ENCODE assay signal across 1 cellular context in genomic region chr12:28021704-28022103, GRCh38.
TF ChIP-seq lines count a peak whose summit lies in the region.

No MANE protein-coding gene starts in this region.

TF ChIP-seq in HepG2, 621 proteins besides CTCF, POLR2A, EP300 and RAD21 (continued from another document and continues in another):
- TF ChIP-seq ZBTB49 (CRISPR knock-in tag; IDR thresholded peaks at IDR 0.05; ENCODE audit: borderline replicate concordance) (no peak), FOXO1 (CRISPR knock-in tag; IDR thresholded peaks at IDR 0.05) (peak; percentile 68; the same call in 1 of the 2 replicates), DNMT1 (CRISPR knock-in tag; IDR thresholded peaks at IDR 0.05) (no peak), ZBTB34 (CRISPR knock-in tag; IDR thresholded peaks at IDR 0.05) (no peak), SYNCRIP (IDR thresholded peaks at IDR 0.05; ENCODE audit: insufficient read depth, low read depth, low read length) (no peak), SRSF1 (optimal IDR thresholded peaks at IDR 0.05; ENCODE audit: low read depth, low read length) (no peak), TSC22D2 (CRISPR knock-in tag; IDR thresholded peaks at IDR 0.05; ENCODE audit: borderline replicate concordance) (no peak), MAX (IDR thresholded peaks at IDR 0.05) (no peak), ZBTB46 (CRISPR knock-in tag; IDR thresholded peaks at IDR 0.05; ENCODE audit: borderline replicate concordance) (no peak), NKX3-1 (CRISPR knock-in tag; IDR thresholded peaks at IDR 0.05) (no peak), PRMT3 (CRISPR knock-in tag; IDR thresholded peaks at IDR 0.05; ENCODE audit: borderline replicate concordance, low read depth) (no peak), ZBTB4 (CRISPR knock-in tag; IDR thresholded peaks at IDR 0.05; ENCODE audit: borderline replicate concordance) (no peak), ZNF609 (CRISPR knock-in tag; IDR thresholded peaks at IDR 0.05; ENCODE audit: borderline replicate concordance) (no peak), ZNF180 (CRISPR knock-in tag; IDR thresholded peaks at IDR 0.05; ENCODE audit: borderline replicate concordance, low read depth) (no peak), RXRA (CRISPR knock-in tag; IDR thresholded peaks at IDR 0.05) (no peak), ZNF460 (CRISPR knock-in tag; IDR thresholded peaks at IDR 0.05; ENCODE audit: borderline replicate concordance) (no peak), ZNF224 (CRISPR knock-in tag; IDR thresholded peaks at IDR 0.05) (no peak), ZNF136 (CRISPR knock-in tag; IDR thresholded peaks at IDR 0.05; ENCODE audit: low read depth) (no peak), ZKSCAN5 (CRISPR knock-in tag; IDR thresholded peaks at IDR 0.05) (no peak), RBAK (CRISPR knock-in tag; IDR thresholded peaks at IDR 0.05) (no peak), MIER2 (CRISPR knock-in tag; IDR thresholded peaks at IDR 0.05) (no peak), ETS1 (CRISPR knock-in tag; IDR thresholded peaks at IDR 0.05) (no peak), HDAC1 (CRISPR knock-in tag; IDR thresholded peaks at IDR 0.05) (peak; percentile 41; the same call in 1 of the 2 replicates), SMARCE1 (IDR thresholded peaks at IDR 0.05; ENCODE audit: borderline replicate concordance) (peak; percentile 66; the same call in 1 of the 2 replicates), MBD4 (IDR thresholded peaks at IDR 0.05; ENCODE audit: borderline replicate concordance, low read length) (peak; percentile 63; the same call in 1 of the 2 replicates), ZFP1 (CRISPR knock-in tag; IDR thresholded peaks at IDR 0.05) (no peak), RORA (CRISPR knock-in tag; IDR thresholded peaks at IDR 0.05) (no peak), UBTF (CRISPR knock-in tag; IDR thresholded peaks at IDR 0.05) (no peak), ATF6 (CRISPR knock-in tag; conservative IDR thresholded peaks at IDR 0.05) (no peak), ZSCAN5A (CRISPR knock-in tag; IDR thresholded peaks at IDR 0.05; ENCODE audit: borderline replicate concordance) (no peak), FLYWCH1 (CRISPR knock-in tag; IDR thresholded peaks at IDR 0.05) (no peak), ZNF343 (CRISPR knock-in tag; IDR thresholded peaks at IDR 0.05) (no peak), MTERF4 (CRISPR knock-in tag; IDR thresholded peaks at IDR 0.05) (no peak), SNRNP70 (IDR thresholded peaks at IDR 0.05; ENCODE audit: low read depth, low read length) (no peak), RBFOX2 (IDR thresholded peaks at IDR 0.05; ENCODE audit: low read depth, low read length) (no peak), ZNF329 (CRISPR knock-in tag; IDR thresholded peaks at IDR 0.05; ENCODE audit: low read depth) (no peak), ZNF12 (CRISPR knock-in tag; IDR thresholded peaks at IDR 0.05) (no peak), ZNF317 (CRISPR knock-in tag; IDR thresholded peaks at IDR 0.05) (no peak)
